ENCODE assay signal across 8 cellular contexts in genomic region chr4:140095694-140096482, GRCh38. TPM values are rescaled to one million over a fixed set of nuclear protein-coding genes. Genes with fewer than 3 reads are reported as not detected.
DNase-seq lines count a peak whose midpoint lies in the region; ATAC-seq, FAIRE-seq and TF ChIP-seq lines count a peak whose summit lies in the region.

No MANE protein-coding gene starts in this region.

- H3K27ac ChIP-seq in HCT116 (ENCODE audit: low read depth, low read length) = no peak overlapping the region
- H3K27ac ChIP-seq in RWPE2 (ENCODE audit: poor library complexity, severe bottlenecking) = peak overlapping the region; percentile 51
- peak overlapping the region in 1 of 2 donors; percentile 83 for H3K27ac ChIP-seq in small intestine (ENCODE audit: low read depth in 1 of 2, low read length in 1 of 2)
- no peak overlapping the region for H3K27ac ChIP-seq in MM.1S (ENCODE audit: low read length)

- no peaks in the 10 kb centered on the region for H3K27me3 Mint-ChIP-seq in activated naive CD4-positive, alpha-beta T cell treated with anti-CD3 and anti-CD28 coated beads, Interleukin-2, amount 10 ng/mL, durations not matched to agents 7 days and 5 days

- peaks cover 84% of the 10 kb centered on the region for H3K4me1 Mint-ChIP-seq in activated naive CD4-positive, alpha-beta T cell treated with anti-CD3 and anti-CD28 coated beads, Interleukin-2, amount 10 ng/mL, durations not matched to agents 7 days and 5 days

- no peaks in the 10 kb centered on the region for H4K20me1 ChIP-seq in HCT116 (ENCODE audit: insufficient read depth)
- H4K20me1 ChIP-seq in MM.1S (ENCODE audit: insufficient read depth, low read length) = no peaks in the 10 kb centered on the region

- POLR2A ChIA-PET in HCT116 (lab: Charles Lee) = interaction anchor here (1.3 kb wide), 1 partner anchor 55 kb away, joined by 3 read pairs; no protein-coding TSS in a partner anchor

- TF ChIP-seq POLR2A in HCT116 (IDR thresholded peaks at IDR 0.05; ENCODE audit: borderline replicate concordance, extremely low read depth, insufficient read depth, insufficient read length) = no peak

- no peak for TF ChIP-seq CTCF in HCT116 (IDR thresholded peaks at IDR 0.05 in 2 of 3, conservative IDR thresholded peaks at IDR 0.05 in 1 of 3; ENCODE audit: borderline replicate concordance in 1 of 3, insufficient read depth in 1 of 3, low read depth in 2 of 3, low read length in 2 of 3)
- no peak for TF ChIP-seq CTCF in RWPE2 (IDR thresholded peaks at IDR 0.05; ENCODE audit: poor library complexity, severe bottlenecking)
- no peak for TF ChIP-seq CTCF in MM.1S (IDR thresholded peaks at IDR 0.05; ENCODE audit: low read length)

- H3K4me3 ChIP-seq in HCT116 (replicated peaks in 1 of 2; ENCODE audit: low read depth in 1 of 2, low read length in 2 of 2) = peak overlapping the region in 1 of 2 experiments; percentile 9; a peak in 2 of 4 replicates
- H3K4me3 ChIP-seq in RWPE2 (ENCODE audit: severe bottlenecking) = no peak overlapping the region
- H3K4me3 ChIP-seq in small intestine (ENCODE audit: low read depth in 1 of 2, low read length in 2 of 2) = no peak overlapping the region
- H3K4me3 ChIP-seq in MM.1S (ENCODE audit: low read length) = no peak overlapping the region

- H3K9me2 ChIP-seq in HCT116 (ENCODE audit: insufficient read depth) (no peaks in the 10 kb centered on the region), MM.1S (replicated peaks; ENCODE audit: insufficient read depth, low read length) (no peaks in the 10 kb centered on the region)

- H3F3A ChIP-seq in MM.1S (ENCODE audit: insufficient read depth, low read length) = no peaks in the 10 kb centered on the region

- CTCF ChIA-PET in HCT116 (lab: Charles Lee) = interaction anchor here (1.2 to 1.4 kb wide), 2 partner anchors 44 to 499 kb away, joined by 3 to 5 read pairs; no protein-coding TSS in a partner anchor
- CTCF ChIA-PET in activated naive CD4-positive, alpha-beta T cell treated with anti-CD3 and anti-CD28 coated beads, Interleukin-2, amount 10 ng/mL, durations not matched to agents 7 days and 5 days (lab: Charles Lee) = interaction anchor here (0.7 to 1.5 kb wide), 10 partner anchors 10 to 156 kb away, joined by 3 to 11 read pairs (median 3); no protein-coding TSS in a partner anchor

- H3K27me3 ChIP-seq in HCT116 (ENCODE audit: insufficient read depth, low read length) = no peaks in the 10 kb centered on the region
- H3K27me3 ChIP-seq in RWPE2 (ENCODE audit: insufficient read depth, poor library complexity, severe bottlenecking) = no peaks in the 10 kb centered on the region
- H3K27me3 ChIP-seq in small intestine (ENCODE audit: control insufficient read depth in 2 of 2, insufficient read depth in 2 of 2, low read length in 2 of 2) = no peaks in the 10 kb centered on the region
- no peaks in the 10 kb centered on the region for H3K27me3 ChIP-seq in MM.1S (replicated peaks; ENCODE audit: insufficient read depth, low read length)

- BruUV-seq in HCT116 (replicated peaks; lab: Mats Ljungman, UMichigan) = no TSS peak

- no peaks in the 10 kb centered on the region for H3K9me3 ChIP-seq in HCT116 (ENCODE audit: control insufficient read depth in 1 of 2, insufficient read depth in 1 of 2, low read depth in 1 of 2, low read length in 2 of 2)
- no peaks in the 10 kb centered on the region for H3K9me3 ChIP-seq in RWPE2 (ENCODE audit: severe bottlenecking)
- H3K9me3 ChIP-seq in small intestine (ENCODE audit: control insufficient read depth, low read depth) = no peaks in the 10 kb centered on the region
- H3K9me3 ChIP-seq in MM.1S (replicated peaks; ENCODE audit: insufficient read depth, low read length) = no peaks in the 10 kb centered on the region

- peak; percentile 59 for ATAC-seq in HCT116
- ATAC-seq in RWPE2 (ENCODE audit: low read depth) = peak; percentile 74
- peak; percentile 36 to 45 for ATAC-seq in left cardiac atrium
- ATAC-seq in HG03520 (IDR thresholded peaks at IDR 0.05; ENCODE audit: unreplicated experiment) = no peak

- TF ChIP-seq RAD21 in HCT116 (IDR thresholded peaks at IDR 0.05; ENCODE audit: low read depth) = no peak

- H3K36me3 Mint-ChIP-seq in activated naive CD4-positive, alpha-beta T cell treated with anti-CD3 and anti-CD28 coated beads, Interleukin-2, amount 10 ng/mL, durations not matched to agents 7 days and 5 days = no peaks in the 10 kb centered on the region

- no peaks in the 10 kb centered on the region for H3K9me3 Mint-ChIP-seq in activated naive CD4-positive, alpha-beta T cell treated with anti-CD3 and anti-CD28 coated beads, Interleukin-2, amount 10 ng/mL, durations not matched to agents 7 days and 5 days

- H3K4me2 ChIP-seq in HCT116 (ENCODE audit: low read length) = peak overlapping the region; percentile 61
- no peak overlapping the region for H3K4me2 ChIP-seq in MM.1S (ENCODE audit: low read depth, low read length)

- FAIRE-seq in small intestine (lab: Jason Lieb, UNC) = no peak

- DNase-seq in HCT116 (ENCODE audit: low read depth, low spot score) (peak; percentile 62), RWPE2 (ENCODE audit: low spot score) (no peak), left cardiac atrium (peak; percentile 54), small intestine (peak; percentile 53), epidermal melanocyte (ENCODE audit: insufficient read length, low spot score) (no peak), MM.1S (no peak)
- DNase-seq in activated naive CD4-positive, alpha-beta T cell treated with anti-CD3 and anti-CD28 coated beads, Interleukin-2, amount 10 ng/mL, durations not matched to agents 7 days and 5 days = peak; percentile 71

- no peaks in the 10 kb centered on the region for H3K79me2 ChIP-seq in HCT116 (ENCODE audit: insufficient read depth, low read length)
- no peaks in the 10 kb centered on the region for H3K79me2 ChIP-seq in MM.1S (ENCODE audit: low read length)

- H3K27ac Mint-ChIP-seq in activated naive CD4-positive, alpha-beta T cell treated with anti-CD3 and anti-CD28 coated beads, Interleukin-2, amount 10 ng/mL, durations not matched to agents 7 days and 5 days = peak overlapping the region; percentile 92

- peak overlapping the region; percentile 29 for H2AFZ ChIP-seq in HCT116 (ENCODE audit: low read depth, low read length, poor library complexity, severe bottlenecking)
- H2AFZ ChIP-seq in MM.1S (ENCODE audit: low read length) = no peak overlapping the region

- H3K4me3 Mint-ChIP-seq in activated naive CD4-positive, alpha-beta T cell treated with anti-CD3 and anti-CD28 coated beads, Interleukin-2, amount 10 ng/mL, durations not matched to agents 7 days and 5 days = peak overlapping the region; percentile 68

- H3K9ac ChIP-seq in HCT116 (ENCODE audit: low read length) = no peak overlapping the region
- H3K9ac ChIP-seq in MM.1S (ENCODE audit: low read length) = no peak overlapping the region

- RAD21 ChIA-PET in HCT116 (lab: Charles Lee; ENCODE audit: low non-redundant PET in 1 of 2, low total read pairs in 2 of 2, uncharacterized antibody in 2 of 2, unreplicated experiment in 2 of 2) = no interaction called here

- intact Hi-C loops in HCT116 (cut with micrococcal nuclease) = loop anchor here (5.0 kb wide), 1 partner anchor 56 kb away; the partner anchor contains the start of gene MAML3
- intact Hi-C loops in left cardiac atrium (cut with DNase I) = no loop called here

- H3K36me3 ChIP-seq in HCT116 (ENCODE audit: control insufficient read depth in 1 of 2, insufficient read depth in 2 of 2, low read length in 2 of 2) (no peaks in the 10 kb centered on the region), RWPE2 (ENCODE audit: low read depth) (no peaks in the 10 kb centered on the region), small intestine (ENCODE audit: control insufficient read depth in 2 of 2, insufficient read depth in 2 of 2, low read length in 2 of 2) (no peaks in the 10 kb centered on the region), MM.1S (replicated peaks; ENCODE audit: insufficient read depth, low read length) (no peaks in the 10 kb centered on the region)

- H3K4me1 ChIP-seq in HCT116 (ENCODE audit: control insufficient read depth in 1 of 2, insufficient read depth in 2 of 2, low read length in 2 of 2) (peaks cover 30 to 70% of the 10 kb centered on the region in 2 experiments), RWPE2 (ENCODE audit: insufficient read depth, poor library complexity, severe bottlenecking) (peaks cover 62% of the 10 kb centered on the region), small intestine (ENCODE audit: control insufficient read depth in 2 of 2, insufficient read depth in 1 of 2, low read depth in 1 of 2, low read length in 1 of 2) (peaks cover 2 to 36% of the 10 kb centered on the region in 2 donors), MM.1S (ENCODE audit: low read length) (no peaks in the 10 kb centered on the region)

- WGBS in small intestine, 3 donors = 54 to 79% (median 68%) methylated on average over 9 of the region's 9 CpGs

TF ChIP-seq in HCT116, 20 proteins besides CTCF, POLR2A, EP300 and RAD21 (continues in another document):
- TF ChIP-seq REST (IDR thresholded peaks at IDR 0.05; ENCODE audit: low read depth) (no peak), ELF1 (IDR thresholded peaks at IDR 0.05; ENCODE audit: borderline replicate concordance, low read depth) (peak; percentile 45; the same call in 1 of the 2 replicates)

RNA-seq across cellular contexts. Expression of gene MAML3, which starts 58.1 kb away (rescaled TPM):
- 3.1 TPM for total RNA-seq in HCT116 (2021; ENCODE audit: unreplicated experiment)
- 2.6 and 3.1 TPM in 2 replicates for polyA plus RNA-seq in HCT116 (2012)
- total RNA-seq in left cardiac atrium = 1 to 10 TPM; 2.6 to 3.0 TPM
- 1 to 10 TPM; 1.4 to 5.3 (median 1.6) TPM for polyA plus RNA-seq in small intestine

Comparison
In these comparisons a context has a peak if more than half of its experiments do, and no peak if none do; other contexts are left out.
1. DNase-seq: peak in HCT116 (single experiment), activated naive CD4-positive, alpha-beta T cell treated with anti-CD3 and anti-CD28 coated beads, Interleukin-2, amount 10 ng/mL, durations not matched to agents 7 days and 5 days (single experiment), left cardiac atrium (single experiment) and small intestine (single experiment); none in RWPE2 (single experiment), epidermal melanocyte (single experiment) and MM.1S (single experiment).